ENCODE assay signal across 10 cellular contexts in genomic region chr17:80968602-80969029, GRCh38. TPM values are rescaled to one million over a fixed set of nuclear protein-coding genes. Genes with fewer than 3 reads are reported as not detected.
DNase-seq lines count a peak whose midpoint lies in the region; ATAC-seq and TF ChIP-seq lines count a peak whose summit lies in the region.
"Had no signal": no experiment of that assay in that cellular context is flagged by ENCODE, and none has a peak within 500 bp of the region (broad histone marks: within the 10 kb centered on the region; RNA-seq: fewer than 3 reads in every experiment).

No MANE protein-coding gene starts in this region.

- 34 to 42% methylated on average over 13 to 17 of the region's 17 CpGs for WGBS in testis, 2 donors
- WGBS in smooth muscle cell (ENCODE audit: low lambda C conversion rate): 83% methylated on average over 15 of the region's 17 CpGs

- no peak overlapping the region for H2AFZ ChIP-seq in smooth muscle cell (ENCODE audit: low read depth)

- DNase-seq in NCI-H748 (lab: John Stamatoyannopoulos, UW; ENCODE audit: unreplicated experiment) (peak; percentile 64), NCI-H748 treated with DMSO at 0.1 percent for 48 hours (lab: John Stamatoyannopoulos, UW) (no peak), amniotic epithelial cell (ENCODE audit: low read depth) (peak; percentile 14), left lung (no peak), testis (peak; percentile 71), smooth muscle cell (lab: John Stamatoyannopoulos, UW; ENCODE audit: unreplicated experiment) (no peak), T-helper 2 cell (no peak), natural killer cell (no peak)
- DNase-seq: T-helper 1 cell had no signal

- no peaks in the 10 kb centered on the region for H3K27me3 Mint-ChIP-seq in natural killer cell (ENCODE audit: low read depth in 2 of 2)

- H3K4me2 ChIP-seq in smooth muscle cell: no peak overlapping the region

- no peaks in the 10 kb centered on the region for H3K79me2 ChIP-seq in smooth muscle cell (ENCODE audit: low read depth)

- H3K9me3 Mint-ChIP-seq in natural killer cell: no peaks in the 10 kb centered on the region

- peak; percentile 7 for ATAC-seq in left lung
- ATAC-seq in natural killer cell: no peak

- no peaks in the 10 kb centered on the region for H3F3A ChIP-seq in smooth muscle cell (ENCODE audit: low read depth)

- intact Hi-C loops in left lung (cut with DNase I) (loop anchor here in 1 of 2 donors (10.0 kb wide), 1 partner anchor 104 kb away; no protein-coding TSS in a partner anchor), testis (cut with DNase I; ENCODE audit: low total_unique reads) (loop anchor here (10.0 kb wide), 1 partner anchor 104 kb away; no protein-coding TSS in a partner anchor), natural killer cell (cut with micrococcal nuclease) (no loop called here)

- no peaks in the 10 kb centered on the region for H3K4me1 Mint-ChIP-seq in natural killer cell

- no peak overlapping the region for H3K27ac ChIP-seq in left lung
- no peak overlapping the region for H3K27ac ChIP-seq in testis
- H3K27ac ChIP-seq in smooth muscle cell (ENCODE audit: low read depth): no peak overlapping the region
- H3K27ac ChIP-seq: lower lobe of right lung had no signal

- H3K36me3 Mint-ChIP-seq in natural killer cell: no peaks in the 10 kb centered on the region

- H3K4me1 ChIP-seq in left lung: peaks cover 2 to 15% of the 10 kb centered on the region in 2 donors
- H3K4me1 ChIP-seq in testis: peaks cover 25% of the 10 kb centered on the region
- H3K4me1 ChIP-seq in smooth muscle cell (ENCODE audit: low read depth): no peaks in the 10 kb centered on the region

- H3K27me3 ChIP-seq in left lung (peaks cover 0 to 40% of the 10 kb centered on the region in 2 donors), testis (no peaks in the 10 kb centered on the region), smooth muscle cell (ENCODE audit: low read depth) (no peaks in the 10 kb centered on the region)

- H4K20me1 ChIP-seq in smooth muscle cell (ENCODE audit: low read depth): no peaks in the 10 kb centered on the region

- H3K36me3 ChIP-seq in left lung (peaks cover 0 to 23% of the 10 kb centered on the region in 2 donors), testis (ENCODE audit: low read depth, missing control alignments) (no peaks in the 10 kb centered on the region), smooth muscle cell (ENCODE audit: low read depth) (no peaks in the 10 kb centered on the region)

- H3K9ac ChIP-seq in smooth muscle cell (ENCODE audit: low read depth): no peak overlapping the region

- H3K27ac Mint-ChIP-seq in natural killer cell: peak overlapping the region in 1 of 2 donors; percentile 31

- H3K4me3 ChIP-seq in left lung (no peak overlapping the region), testis (no peak overlapping the region), smooth muscle cell (no peak overlapping the region)

- no peak for TF ChIP-seq POLR2A in testis (IDR thresholded peaks at IDR 0.05)

- H3K9me3 ChIP-seq in left lung (no peaks in the 10 kb centered on the region), testis (no peaks in the 10 kb centered on the region), smooth muscle cell (replicated peaks; ENCODE audit: low read depth) (no peaks in the 10 kb centered on the region)
- H3K9me3 ChIP-seq: lower lobe of right lung had no signal

- H3K4me3 Mint-ChIP-seq in natural killer cell: no peak overlapping the region

- TF ChIP-seq CTCF in left lung (IDR thresholded peaks at IDR 0.05): no peak
- TF ChIP-seq CTCF in testis (IDR thresholded peaks at IDR 0.05): no peak
- TF ChIP-seq CTCF in smooth muscle cell (IDR thresholded peaks at IDR 0.05; ENCODE audit: borderline replicate concordance, insufficient read depth, poor library complexity, severe bottlenecking): no peak
- TF ChIP-seq CTCF in natural killer cell (IDR thresholded peaks at IDR 0.05): no peak

RNA-seq across cellular contexts. Expression of gene CHMP6, which starts 23.0 kb away (rescaled TPM):
- total RNA-seq in left lung (10 to 100 TPM; 28.2 to 32.7 TPM), testis (10 to 100 TPM; 28.2 to 29.8 TPM), smooth muscle cell (5.8 and 11.9 TPM in 2 replicates), natural killer cell (10 to 100 TPM; 26.8 to 33.3 (median 33.0) TPM)
- polyA plus RNA-seq in testis (ENCODE audit: insufficient read depth, low read depth, low replicate concordance) (18.5 TPM), smooth muscle cell (21.5 and 30.9 TPM in 2 replicates)

Comparison
In these comparisons a context has a peak if more than half of its experiments do, and no peak if none do; other contexts are left out.
1. DNase-seq: peak in NCI-H748 (single experiment), amniotic epithelial cell (single experiment) and testis (single experiment); none in NCI-H748 treated with DMSO at 0.1 percent for 48 hours (single experiment), left lung (0 of 2), smooth muscle cell (single experiment), T-helper 2 cell (0 of 5) and natural killer cell (single experiment).